ENCODE assay signal across 28 cellular contexts in genomic region chr1:61531725-61532124, GRCh38.
"Had no signal": no experiment of that assay in that cellular context is flagged by ENCODE, and none has a peak within 500 bp of the region (broad histone marks: within the 10 kb centered on the region; RNA-seq: fewer than 3 reads in every experiment).

No MANE protein-coding gene starts in this region.

- H3K4me3 ChIP-seq: adrenal gland, body of pancreas, breast epithelium had no signal

- DNase-seq: activated B cell treated with CpG ODN at 0.5 μM for 24 hours; activated CD4-positive, alpha-beta memory T cell treated with anti-CD3 and anti-CD28 coated beads, Interleukin-2, amount 10 ng/mL, durations not matched to agents 7 days and 5 days; activated CD4-positive, alpha-beta T cell treated with anti-CD3 and anti-CD28 coated beads for 48 hours; activated CD4-positive, alpha-beta T cell treated with anti-CD3 and anti-CD28 coated beads, Interleukin-2, amount 10 ng/mL, durations not matched to agents 7 days and 5 days; activated CD4-positive, alpha-beta T cell treated with anti-CD3 and anti-CD28 coated beads, Interleukin-2, amount 50 U/mL, for 48 hours; activated CD4-positive, CD25-positive, alpha-beta regulatory T cell treated with anti-CD3 and anti-CD28 coated beads, Interleukin-2, amount 50 U/mL, for 72 hours; activated CD8-positive, alpha-beta memory T cell treated with anti-CD3 and anti-CD28 coated beads for 24 hours; activated CD8-positive, alpha-beta memory T cell treated with anti-CD3 and anti-CD28 coated beads, Interleukin-2, amount 10 ng/mL, durations not matched to agents 7 days and 5 days; activated CD8-positive, alpha-beta memory T cell treated with anti-CD3 and anti-CD28 coated beads, Interleukin-2, amount 50 U/mL, for 48 hours; activated CD8-positive, alpha-beta T cell treated with anti-CD3 and anti-CD28 coated beads, Interleukin-2, amount 10 ng/mL, durations not matched to agents 7 days and 5 days; activated effector memory CD4-positive, alpha-beta T cell treated with Interleukin-2 at 50 U/mL for 16 hours; activated gamma-delta T cell; activated naive CD4-positive, alpha-beta T cell treated with anti-CD3 and anti-CD28 coated beads for 36 hours; activated naive CD4-positive, alpha-beta T cell treated with anti-CD3 and anti-CD28 coated beads, Interleukin-2, amount 50 U/mL, for 16 hours; activated naive CD8-positive, alpha-beta T cell treated with anti-CD3 and anti-CD28 coated beads for 36 hours; activated T-cell treated with anti-CD3 and anti-CD28 coated beads, Interleukin-2, amount 50 U/mL, for 24 hours; activated T-cell treated with anti-CD3 and anti-CD28 coated beads, Interleukin-2, amount 50 U/mL, for 48 hours; adrenal gland; amniotic stem cell; body of pancreas; brain microvascular endothelial cell; central memory CD4-positive, alpha-beta T cell; T-helper 1 cell; T-helper 2 cell; T-helper 9 cell had no signal

- H3K27ac ChIP-seq: adrenal gland, body of pancreas, brain microvascular endothelial cell, breast epithelium, VCaP had no signal

- H3K4me1 ChIP-seq: adrenal gland, body of pancreas, breast epithelium had no signal

- ATAC-seq: activated CD8-positive, alpha-beta memory T cell treated with anti-CD3 and anti-CD28 coated beads, Interleukin-2, amount 10 ng/mL, durations not matched to agents 7 days and 5 days; activated CD8-positive, alpha-beta T cell treated with anti-CD3 and anti-CD28 coated beads, Interleukin-2, amount 10 ng/mL, durations not matched to agents 7 days and 5 days; activated naive CD4-positive, alpha-beta T cell treated with anti-CD3 and anti-CD28 coated beads, Interleukin-2, amount 50 U/mL, for 72 hours; body of pancreas had no signal

- H3K36me3 ChIP-seq: adrenal gland, brain microvascular endothelial cell, breast epithelium had no signal

- H3K9me3 ChIP-seq: adrenal gland, body of pancreas, breast epithelium had no signal

- H3K27me3 ChIP-seq: adrenal gland, body of pancreas, brain microvascular endothelial cell, breast epithelium had no signal
